In the genomic region with DNA sequence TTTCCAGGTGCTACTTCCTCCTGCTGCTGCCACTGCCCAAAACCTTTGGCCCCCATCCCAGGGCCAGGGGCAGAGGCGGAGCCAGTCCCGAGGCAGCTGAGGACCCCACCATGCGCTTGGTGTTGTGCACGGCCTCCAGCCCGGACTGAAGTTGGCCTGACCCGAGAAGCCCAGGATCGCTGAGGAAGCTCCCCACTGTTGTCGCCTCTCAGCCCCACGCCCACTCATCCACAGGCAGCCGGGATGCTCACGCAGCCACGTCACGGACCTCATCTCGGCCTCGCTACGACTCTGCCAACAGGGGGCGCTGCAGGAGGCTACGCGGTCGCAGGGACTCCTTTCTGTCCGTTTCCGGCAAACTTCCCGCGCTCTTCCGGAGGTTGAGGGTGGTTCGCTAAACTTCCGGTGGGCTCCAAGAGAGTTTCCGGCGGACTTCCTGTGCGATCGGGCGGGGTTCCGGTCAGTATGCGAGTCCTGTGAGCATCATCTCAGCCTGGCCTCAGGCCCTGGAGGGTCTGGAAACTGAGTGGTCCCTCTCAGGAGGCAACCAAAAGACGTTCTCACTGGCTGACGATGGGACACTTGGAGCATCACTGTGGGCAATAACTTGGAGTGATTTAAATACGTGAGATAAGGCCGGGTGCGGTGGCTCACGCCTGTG, we compare ENCODE assay signal across 8 cellular contexts. TPM values are rescaled to one million over a fixed set of nuclear protein-coding genes. Genes with fewer than 3 reads are reported as not detected.
A peak's percentile ranks its signal among the peaks of the same experiment; 100 is the strongest.
DNase-seq lines count a peak whose midpoint lies in the region; ATAC-seq and TF ChIP-seq lines count a peak whose summit lies in the region.

No MANE protein-coding gene starts in this region.

- H4K20me1 ChIP-seq in OCI-LY1 (ENCODE audit: insufficient read depth, low read length), result no peaks in the 10 kb centered on the region

- TF ChIP-seq CTCF in OCI-LY1 (IDR thresholded peaks at IDR 0.05; ENCODE audit: low read length), result peak; percentile 68
- TF ChIP-seq CTCF in foreskin fibroblast (IDR thresholded peaks at IDR 0.05; ENCODE audit: low read depth, low read length), result peak; percentile 37

- no peaks in the 10 kb centered on the region for H3F3A ChIP-seq in OCI-LY1 (ENCODE audit: insufficient read depth, low read length)

- no peaks in the 10 kb centered on the region for H3K9me2 ChIP-seq in OCI-LY1 (ENCODE audit: low read depth, low read length)

- H3K27ac ChIP-seq in OCI-LY1 (ENCODE audit: low read depth, low read length, poor library complexity, severe bottlenecking), result no peak overlapping the region

- no peaks in the 10 kb centered on the region for H3K9me3 ChIP-seq in OCI-LY1 (ENCODE audit: low read length)

- DNase-seq in COLO668 (lab: John Stamatoyannopoulos, UW; ENCODE audit: unreplicated experiment) (peak; percentile 23), foreskin fibroblast (peak in 1 of 2 donors; percentile 38), sciatic nerve (ENCODE audit: low spot score) (peak; percentile 66), mesenteric fat pad (ENCODE audit: low spot score) (no peak), NCI-H146 treated with DMSO at 0.1 percent for 48 hours (lab: John Stamatoyannopoulos, UW; ENCODE audit: unreplicated experiment) (no peak), AG08395 (ENCODE audit: low spot score) (no peak)
- peak; percentile 52 to 65 for DNase-seq in activated T-helper 1 cell treated with anti-CD3 and anti-CD28 coated beads, Interleukin-2, amount 50 U/mL, for 16 hours (ENCODE audit: low read depth in 1 of 2, low spot score in 1 of 2)

- 0 out of 2 replicates have a peak, but pooled peaks cover 1% of the 10 kb centered on the region for H3K27me3 ChIP-seq in OCI-LY1 (ENCODE audit: insufficient read depth, low read length)

- H3K4me2 ChIP-seq in OCI-LY1 (ENCODE audit: low read length), result no peak overlapping the region

- H3K36me3 ChIP-seq in OCI-LY1 (ENCODE audit: insufficient read depth, low read length), result no peaks in the 10 kb centered on the region

- H3K9ac ChIP-seq in OCI-LY1 (ENCODE audit: low read length), result no peak overlapping the region

- peak; percentile 77 for ATAC-seq in sciatic nerve

- no peaks in the 10 kb centered on the region for H3K79me2 ChIP-seq in OCI-LY1 (ENCODE audit: insufficient read depth, low read length)

- H3K4me1 ChIP-seq in OCI-LY1 (ENCODE audit: insufficient read depth, low read length, severe bottlenecking), result peaks cover 7% of the 10 kb centered on the region

- intact Hi-C loops in sciatic nerve (cut with DNase I), result no loop called here

- no peak overlapping the region for H2AFZ ChIP-seq in OCI-LY1 (ENCODE audit: low read length)

- no peak overlapping the region for H3K4me3 ChIP-seq in OCI-LY1 (ENCODE audit: low read depth, low read length, poor library complexity, severe bottlenecking)
- no peak overlapping the region for H3K4me3 ChIP-seq in foreskin fibroblast (ENCODE audit: low read depth in 1 of 2, low read length in 2 of 2)

RNA-seq across cellular contexts. Expression of gene ZG16B, which starts 12.4 kb away (rescaled TPM):
- not detected for total RNA-seq in sciatic nerve
- not detected for total RNA-seq in mesenteric fat pad

RNA-seq across cellular contexts. Expression of gene PRSS22, which starts 15.5 kb away (rescaled TPM):
- total RNA-seq in sciatic nerve, result 0.36 TPM
- total RNA-seq in mesenteric fat pad, result not detected

RNA-seq across cellular contexts. Expression of gene PRSS21, which starts 25.4 kb away (rescaled TPM):
- total RNA-seq in sciatic nerve (0.40 TPM), mesenteric fat pad (not detected)

RNA-seq across cellular contexts. Expression of gene FLYWCH2, which starts 40.5 kb away (rescaled TPM):
- total RNA-seq in sciatic nerve (17.7 TPM), mesenteric fat pad (21.5 TPM)

RNA-seq across cellular contexts. Expression of gene PRSS41, which starts 44.2 kb away (rescaled TPM):
- total RNA-seq in sciatic nerve (not detected), mesenteric fat pad (not detected)

Comparison
In these comparisons a context has a peak if more than half of its experiments do, and no peak if none do; other contexts are left out.
1. DNase-seq: peak in COLO668 (single experiment), activated T-helper 1 cell treated with anti-CD3 and anti-CD28 coated beads, Interleukin-2, amount 50 U/mL, for 16 hours (2 of 2) and sciatic nerve (single experiment); none in mesenteric fat pad (single experiment), NCI-H146 treated with DMSO at 0.1 percent for 48 hours (single experiment) and AG08395 (single experiment).